23 cellular contexts compared by ENCODE assay signal in genomic region chr7:64873517-64873916, GRCh38. TPM values are rescaled to one million over a fixed set of nuclear protein-coding genes. Genes with fewer than 3 reads are reported as not detected.
DNase-seq lines count a peak whose midpoint lies in the region; TF ChIP-seq lines count a peak whose summit lies in the region.
"Had no signal": no experiment of that assay in that cellular context is flagged by ENCODE, and none has a peak within 500 bp of the region (broad histone marks: within the 10 kb centered on the region; RNA-seq: fewer than 3 reads in every experiment).

No MANE protein-coding gene starts in this region.

- H4K20me1 ChIP-seq in H9 (ENCODE audit: control insufficient read depth, insufficient read depth, insufficient read length) = no peaks in the 10 kb centered on the region

- no peak overlapping the region for H3K4me3 Mint-ChIP-seq in activated CD4-positive, alpha-beta T cell treated with anti-CD3 and anti-CD28 coated beads, Interleukin-2, amount 10 ng/mL, durations not matched to agents 24 days and 14 days
- H3K4me3 Mint-ChIP-seq in osteocyte (ENCODE audit: unreplicated experiment) (no peak overlapping the region), H9 (no peak overlapping the region)
- H3K4me3 Mint-ChIP-seq: CD8-positive, alpha-beta memory T cell had no signal

- no peak overlapping the region for H2BK5ac ChIP-seq in H9 (ENCODE audit: insufficient read length, low read length)

- no peaks in the 10 kb centered on the region for H3K79me2 ChIP-seq in H9 (ENCODE audit: insufficient read depth, low read length)

- peak; percentile 23 for DNase-seq in activated CD4-positive, alpha-beta T cell treated with anti-CD3 and anti-CD28 coated beads, Interleukin-2, amount 10 ng/mL, durations not matched to agents 24 days and 14 days
- DNase-seq in activated CD4-positive, alpha-beta T cell treated with anti-CD3 and anti-CD28 coated beads, Interleukin-2, amount 50 U/mL, for 4 hours = no peak
- DNase-seq in GM10266 (ENCODE audit: extremely low spot score) (peak; percentile 5), colonic mucosa (peak; percentile 3), osteocyte (ENCODE audit: extremely low spot score, unreplicated experiment) (peak; percentile 48), HAP-1 (ENCODE audit: low spot score in 2 of 2) (no peak), H9 (no peak), NCI-H2029 treated with DMSO at 0.1 percent for 48 hours (lab: John Stamatoyannopoulos, UW) (no peak)
- DNase-seq: 8988T; AML-193; C1 segment of cervical spinal cord; Calu3; CD8-positive, alpha-beta memory T cell; GDM1; GM23248; KG1; NCI-H1092 treated with DMSO at 0.1 percent for 48 hours; NCI-H1436 treated with DMSO at 0.1 percent for 48 hours; NCI-H1930; NCI-H2227 treated with DMSO at 0.1 percent for 48 hours; NCI-H510A; PC-9; SIG-M5 had no signal

- H4K8ac ChIP-seq in H9 (replicated peaks; ENCODE audit: insufficient read length, low read depth, low read length) = no peak overlapping the region

- no peak overlapping the region for H2BK120ac ChIP-seq in H9 (ENCODE audit: low read depth, low read length, poor library complexity, severe bottlenecking)

- no peak overlapping the region for H2BK15ac ChIP-seq in H9 (ENCODE audit: low read depth, low read length)

- H3K4me2 ChIP-seq in H9 (ENCODE audit: insufficient read depth, insufficient read length, low read length) = no peak overlapping the region
- H3K4me2 ChIP-seq: PC-9 had no signal

- H2BK20ac ChIP-seq in H9 (ENCODE audit: low read depth, low read length, poor library complexity, severe bottlenecking) = no peak overlapping the region

- no peak overlapping the region for H2AK5ac ChIP-seq in H9 (ENCODE audit: insufficient read length, low read length)

- H3K56ac ChIP-seq in H9 (ENCODE audit: insufficient read length, low read depth, low read length) = no peak overlapping the region

- no peaks in the 10 kb centered on the region for H3K4me1 Mint-ChIP-seq in activated CD4-positive, alpha-beta T cell treated with anti-CD3 and anti-CD28 coated beads, Interleukin-2, amount 10 ng/mL, durations not matched to agents 24 days and 14 days
- H3K4me1 Mint-ChIP-seq in osteocyte (ENCODE audit: unreplicated experiment) = no peaks in the 10 kb centered on the region
- H3K4me1 Mint-ChIP-seq in H9 = 0 out of 4 replicates have a peak, but pooled peaks cover 0 to 3% of the 10 kb centered on the region in 2 experiments

- no peak overlapping the region for H3K23ac ChIP-seq in H9 (ENCODE audit: insufficient read length, low read depth, low read length)

- H3K23me2 ChIP-seq in H9 (ENCODE audit: insufficient read length, low read depth, low read length, poor library complexity, severe bottlenecking) = no peaks in the 10 kb centered on the region

- H3K9me3 ChIP-seq in colonic mucosa (no peaks in the 10 kb centered on the region), HAP-1 (no peaks in the 10 kb centered on the region; the same call in 1 of the 2 replicates), H9 (ENCODE audit: control insufficient read depth, low read depth, low read length) (no peaks in the 10 kb centered on the region)

- H4K5ac ChIP-seq in H9 (ENCODE audit: insufficient read length, low read depth, low read length) = no peak overlapping the region

- H3K4me1 ChIP-seq in colonic mucosa (no peaks in the 10 kb centered on the region), HAP-1 (no peaks in the 10 kb centered on the region), H9 (ENCODE audit: insufficient read depth, low read length) (no peaks in the 10 kb centered on the region)

- H3T11ph ChIP-seq in H9 (ENCODE audit: low read length) = no peak overlapping the region

- H3K9ac ChIP-seq in colonic mucosa (ENCODE audit: low read depth in 2 of 2, low read length in 2 of 2) (no peak overlapping the region), H9 (ENCODE audit: extremely low read depth, insufficient read length, low read length) (no peak overlapping the region)
- H3K9ac ChIP-seq: GM23248 had no signal

- no CpG with 5 or more reads among the region's 5 CpGs for WGBS in H9 (ENCODE audit: extremely low coverage, insufficient read length, low lambda C conversion rate)

- no peak overlapping the region for H3K4me3 ChIP-seq in colonic mucosa
- no peak overlapping the region for H3K4me3 ChIP-seq in HAP-1
- H3K4me3 ChIP-seq: GM23248, PC-9 had no signal

- H3K36me3 ChIP-seq in colonic mucosa (no peaks in the 10 kb centered on the region), HAP-1 (replicated peaks) (no peaks in the 10 kb centered on the region)

- H3K36me3 Mint-ChIP-seq in activated CD4-positive, alpha-beta T cell treated with anti-CD3 and anti-CD28 coated beads, Interleukin-2, amount 10 ng/mL, durations not matched to agents 24 days and 14 days (ENCODE audit: low read depth) = no peaks in the 10 kb centered on the region
- H3K36me3 Mint-ChIP-seq in osteocyte (ENCODE audit: unreplicated experiment) = no peaks in the 10 kb centered on the region
- H3K36me3 Mint-ChIP-seq in H9 (ENCODE audit: insufficient read depth in 1 of 3, low read depth in 3 of 3) = peaks cover 4 to 10% (median 6%) of the 10 kb centered on the region in 3 experiments; a peak in 5 of 7 replicates
- H3K36me3 Mint-ChIP-seq: CD8-positive, alpha-beta memory T cell had no signal

- intact Hi-C loops in activated CD4-positive, alpha-beta T cell treated with anti-CD3 and anti-CD28 coated beads, Interleukin-2, amount 10 ng/mL, durations not matched to agents 24 days and 14 days (cut with micrococcal nuclease) = no loop called here
- intact Hi-C loops in colonic mucosa (cut with DNase I) = no loop called here

- H4K91ac ChIP-seq in H9 (ENCODE audit: insufficient read length, low read depth, low read length) = no peak overlapping the region

- in situ Hi-C loops in HAP-1 (cut with MboI; ENCODE audit: low sequenced_read_pairs) = no loop called here

- H3K9me3 Mint-ChIP-seq in activated CD4-positive, alpha-beta T cell treated with anti-CD3 and anti-CD28 coated beads, Interleukin-2, amount 10 ng/mL, durations not matched to agents 24 days and 14 days = peaks cover 4% of the 10 kb centered on the region
- peaks cover 4% of the 10 kb centered on the region for H3K9me3 Mint-ChIP-seq in osteocyte (ENCODE audit: unreplicated experiment)
- peaks cover 77 to 86% of the 10 kb centered on the region in 2 experiments for H3K9me3 Mint-ChIP-seq in H9

- H3K27ac ChIP-seq in colonic mucosa = no peak overlapping the region
- no peak overlapping the region for H3K27ac ChIP-seq in H9 (ENCODE audit: insufficient read length, low read depth, low read length)
- H3K27ac ChIP-seq: GM23248, PC-9 had no signal

- no peak overlapping the region for H3K27ac Mint-ChIP-seq in activated CD4-positive, alpha-beta T cell treated with anti-CD3 and anti-CD28 coated beads, Interleukin-2, amount 10 ng/mL, durations not matched to agents 24 days and 14 days
- H3K27ac Mint-ChIP-seq in osteocyte (ENCODE audit: unreplicated experiment) = no peak overlapping the region
- H3K27ac Mint-ChIP-seq in H9 = no peak overlapping the region

- H3K14ac ChIP-seq in H9 (ENCODE audit: insufficient read depth, low read length) = no peak overlapping the region

- no peak overlapping the region for H2AFZ ChIP-seq in H9 (ENCODE audit: low read length)
- H2AFZ ChIP-seq: GM23248, PC-9 had no signal

- H3K27me3 Mint-ChIP-seq in activated CD4-positive, alpha-beta T cell treated with anti-CD3 and anti-CD28 coated beads, Interleukin-2, amount 10 ng/mL, durations not matched to agents 24 days and 14 days = no peaks in the 10 kb centered on the region
- H3K27me3 Mint-ChIP-seq in osteocyte (ENCODE audit: unreplicated experiment) (no peaks in the 10 kb centered on the region), H9 (ENCODE audit: low read depth) (peaks cover 55% of the 10 kb centered on the region)

- TF ChIP-seq CTCF in GM10266 (IDR thresholded peaks at IDR 0.05; ENCODE audit: control insufficient read depth, insufficient read depth, low read depth, missing control alignments) (no peak), colonic mucosa (IDR thresholded peaks at IDR 0.05) (no peak), osteocyte (IDR thresholded peaks at IDR 0.05) (no peak), H9 (conservative IDR thresholded peaks at IDR 0.05) (no peak)

- H3K4ac ChIP-seq in H9 (ENCODE audit: low read depth, low read length) = no peak overlapping the region

- H2BK12ac ChIP-seq in H9 (ENCODE audit: insufficient read length, low read depth, low read length) = no peak overlapping the region

- no peaks in the 10 kb centered on the region for H3K79me1 ChIP-seq in H9 (ENCODE audit: insufficient read depth, low read depth, low read length, poor library complexity, severe bottlenecking)

- H3K27me3 ChIP-seq in colonic mucosa (no peaks in the 10 kb centered on the region), HAP-1 (ENCODE audit: low read depth) (no peaks in the 10 kb centered on the region), H9 (ENCODE audit: insufficient read depth, low read length) (no peaks in the 10 kb centered on the region; the same call in 1 of the 2 replicates)

- no peak overlapping the region for H3K18ac ChIP-seq in H9 (ENCODE audit: insufficient read length, low read depth, low read length)

RNA-seq across cellular contexts. Expression of gene ZNF273, which starts 29.6 kb away (rescaled TPM):
- 8.7 and 9.4 TPM in 2 replicates for total RNA-seq in activated CD4-positive, alpha-beta T cell treated with anti-CD3 and anti-CD28 coated beads, Interleukin-2, amount 10 ng/mL, durations not matched to agents 24 days and 14 days
- total RNA-seq in colonic mucosa = 1 to 10 TPM; 5.0 to 7.1 TPM
- total RNA-seq in osteocyte = 1.8 and 2.8 TPM in 2 replicates
- total RNA-seq in H9 (2021) = 17.9 TPM in 2 replicates

Comparison
In these comparisons a context has a peak if more than half of its experiments do, and no peak if none do; other contexts are left out.
1. DNase-seq: peak in activated CD4-positive, alpha-beta T cell treated with anti-CD3 and anti-CD28 coated beads, Interleukin-2, amount 10 ng/mL, durations not matched to agents 24 days and 14 days (single experiment), GM10266 (single experiment), colonic mucosa (single experiment) and osteocyte (single experiment); none in activated CD4-positive, alpha-beta T cell treated with anti-CD3 and anti-CD28 coated beads, Interleukin-2, amount 50 U/mL, for 4 hours (0 of 2), HAP-1 (0 of 2), H9 (single experiment) and NCI-H2029 treated with DMSO at 0.1 percent for 48 hours (single experiment).